26 cellular contexts compared by ENCODE assay signal in the genomic region with DNA sequence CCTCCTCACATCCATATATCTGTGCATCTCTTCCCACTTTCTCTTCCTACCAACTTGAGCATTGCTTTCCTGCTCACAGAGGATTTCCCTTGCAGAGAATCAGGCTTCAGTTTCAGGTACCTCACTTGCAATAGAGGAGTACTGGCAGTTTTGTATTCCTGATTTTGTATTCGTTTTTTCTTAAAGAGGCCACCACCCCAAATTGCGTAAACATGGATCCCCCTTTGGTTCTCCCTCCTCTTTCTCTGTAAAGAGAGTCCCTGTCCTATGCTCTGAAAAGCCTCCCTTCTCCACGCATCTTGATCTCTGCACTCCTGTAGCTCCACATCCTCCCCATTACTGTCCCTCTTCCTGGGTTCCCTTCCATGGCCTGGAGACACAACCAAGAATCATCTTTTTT. TPM values are rescaled to one million over a fixed set of nuclear protein-coding genes. Genes with fewer than 3 reads are reported as not detected.
A peak's percentile ranks its signal among the peaks of the same experiment; 100 is the strongest.
DNase-seq lines count a peak whose midpoint lies in the region; ATAC-seq and TF ChIP-seq lines count a peak whose summit lies in the region.
"Had no signal": no experiment of that assay in that cellular context is flagged by ENCODE, and none has a peak within 500 bp of the region (broad histone marks: within the 10 kb centered on the region; RNA-seq: fewer than 3 reads in every experiment).

No MANE protein-coding gene starts in this region.

- TF ChIP-seq RAD21 in IMR-90 (IDR thresholded peaks at IDR 0.05; ENCODE audit: low read length), result no peak

- H3K9me3 ChIP-seq in IMR-90 (ENCODE audit: control insufficient read depth, insufficient read depth, low read length) (no peaks in the 10 kb centered on the region; the same call in 1 of the 2 replicates), gastrocnemius medialis (no peaks in the 10 kb centered on the region)
- H3K9me3 ChIP-seq: BE2C, BLaER1 had no signal

- H3K4me1 ChIP-seq in IMR-90 (ENCODE audit: control insufficient read depth, insufficient read depth, low read length) (peaks cover 20% of the 10 kb centered on the region), gastrocnemius medialis (peaks cover 25 to 29% of the 10 kb centered on the region in 2 donors)
- H3K4me1 ChIP-seq: BE2C, BLaER1 had no signal

- H3K79me1 ChIP-seq in IMR-90 (ENCODE audit: low read depth in 1 of 2, low read length in 2 of 2), result no peaks in the 10 kb centered on the region

- no peak for TF ChIP-seq CTCF in IMR-90 (conservative IDR thresholded peaks at IDR 0.05; ENCODE audit: low read depth, low read length)
- no peak for TF ChIP-seq CTCF in gastrocnemius medialis (IDR thresholded peaks at IDR 0.05 in 4 of 5, conservative IDR thresholded peaks at IDR 0.05 in 1 of 5)
- no peak for TF ChIP-seq CTCF in omental fat pad (IDR thresholded peaks at IDR 0.05)

- H3K9me1 ChIP-seq in IMR-90 (ENCODE audit: insufficient read depth, low read length), result peaks cover 10% of the 10 kb centered on the region

- no peak overlapping the region for H2AFZ ChIP-seq in IMR-90 (replicated peaks; ENCODE audit: low read length, poor library complexity)

- no peaks in the 10 kb centered on the region for H4K20me1 ChIP-seq in IMR-90 (ENCODE audit: insufficient read depth, low read length)
- H4K20me1 ChIP-seq: BLaER1 had no signal

- H2AK9ac ChIP-seq in IMR-90 (replicated peaks; ENCODE audit: low read depth, low read length, poor library complexity), result no peak overlapping the region

- no peak overlapping the region for H4K8ac ChIP-seq in IMR-90 (ENCODE audit: low read depth in 2 of 2, low read length in 2 of 2)

- H2BK15ac ChIP-seq in IMR-90 (ENCODE audit: low read depth, low read length), result 0 out of 3 replicates have a peak overlapping the region, but pooled peaks have one; percentile 6

- POLR2A ChIA-PET in IMR-90 (lab: Charles Lee; ENCODE audit: unreplicated experiment), result no interaction called here

- H3K18ac ChIP-seq in IMR-90 (ENCODE audit: low read depth, low read length), result no peak overlapping the region; the same call in 1 of the 2 replicates

- H3K4ac ChIP-seq in IMR-90 (ENCODE audit: low read depth, low read length), result no peak overlapping the region

- BruUV-seq in IMR-90 (replicated peaks; lab: Mats Ljungman, UMichigan), result no TSS peak

- H3K4me2 ChIP-seq in IMR-90 (ENCODE audit: low read depth, low read length), result no peak overlapping the region
- H3K4me2 ChIP-seq: BLaER1 had no signal

- H4K5ac ChIP-seq in IMR-90 (ENCODE audit: low read depth, low read length), result no peak overlapping the region

- H2BK120ac ChIP-seq in IMR-90 (ENCODE audit: low read depth, low read length), result no peak overlapping the region; the same call in 1 of the 2 replicates

- dilution Hi-C loops in IMR-90 (cut with HindIII; ENCODE audit: low sequenced_read_pairs, unreplicated experiment), result no loop called here

- peaks cover 17% of the 10 kb centered on the region for H3K27me3 ChIP-seq in IMR-90 (ENCODE audit: control insufficient read depth, insufficient read depth, low read length)
- no peaks in the 10 kb centered on the region for H3K27me3 ChIP-seq in gastrocnemius medialis
- H3K27me3 ChIP-seq: BE2C, BLaER1 had no signal

- in situ Hi-C loops in IMR-90 (cut with MboI; ENCODE audit: low sequenced_read_pairs), result no loop called here
- in situ Hi-C loops in gastrocnemius medialis (cut with MboI; ENCODE audit: low sequenced_read_pairs in 4 of 4), result no loop called here

- H2BK20ac ChIP-seq in IMR-90 (ENCODE audit: low read depth, low read length), result 0 out of 2 replicates have a peak overlapping the region, but pooled peaks have one; percentile 1

- H3K23ac ChIP-seq in IMR-90 (ENCODE audit: low read depth, low read length), result no peak overlapping the region

- H2BK5ac ChIP-seq in IMR-90 (ENCODE audit: low read depth, low read length, poor library complexity, severe bottlenecking), result no peak overlapping the region

- no peak for ATAC-seq in IMR-90 (ENCODE audit: low read depth)
- no peak for ATAC-seq in gastrocnemius medialis
- ATAC-seq in omental fat pad (ENCODE audit: low FRiP score), result no peak
- no peak for ATAC-seq in GM19395 (IDR thresholded peaks at IDR 0.05; ENCODE audit: unreplicated experiment)
- ATAC-seq: GM12878 had no signal

- H3K56ac ChIP-seq in IMR-90 (ENCODE audit: extremely low read depth, insufficient read depth, low read length), result no peak overlapping the region

- CTCF ChIA-PET in IMR-90 (lab: Yijun Ruan, JAX), result no interaction called here

- TF ChIP-seq POLR2A in IMR-90 (IDR thresholded peaks at IDR 0.05; ENCODE audit: low read depth, low read length) (no peak), gastrocnemius medialis (IDR thresholded peaks at IDR 0.05) (no peak)

- no peaks in the 10 kb centered on the region for H3K36me3 ChIP-seq in IMR-90 (ENCODE audit: control insufficient read depth, insufficient read depth, low read length)
- H3K36me3 ChIP-seq in gastrocnemius medialis, result no peaks in the 10 kb centered on the region
- H3K36me3 ChIP-seq: BE2C, BLaER1 had no signal

- intact Hi-C loops in IMR-90 (cut with micrococcal nuclease), result no loop called here
- intact Hi-C loops in gastrocnemius medialis (cut with DNase I; ENCODE audit: low total_unique reads), result no loop called here

- H3K14ac ChIP-seq in IMR-90 (replicated peaks; ENCODE audit: low read depth, low read length), result no peak overlapping the region

- no CpG with 5 or more reads among the region's 3 CpGs for WGBS in IMR-90 (ENCODE audit: extremely low coverage in 2 of 2, insufficient read length in 1 of 2), 2 experiments

- H3K9ac ChIP-seq in IMR-90 (ENCODE audit: low read depth, low read length), result no peak overlapping the region
- H3K9ac ChIP-seq: BLaER1 had no signal

- H4K91ac ChIP-seq in IMR-90 (ENCODE audit: insufficient read depth, low read depth, low read length), result no peak overlapping the region

- DNase-seq in IMR-90 (no peak), gastrocnemius medialis (no peak), omental fat pad (ENCODE audit: low spot score) (no peak), NCI-H524 treated with DMSO at 0.1 percent for 48 hours (lab: John Stamatoyannopoulos, UW) (no peak)
- DNase-seq: 8988T; ACHN; BE2C; C1 segment of cervical spinal cord; CD4-positive, alpha-beta memory T cell; CD4-positive, CD25-positive, alpha-beta regulatory T cell; CD8-positive, alpha-beta memory T cell; COR-L47; DMS 273 treated with DMSO at 0.1 percent for 48 hours; DMS153; DMS53; DMS79; DND-41; EL; GDM1 had no signal

- H3K27ac ChIP-seq in IMR-90 (ENCODE audit: insufficient read depth, low read length) (no peak overlapping the region), gastrocnemius medialis (peak overlapping the region; percentile 12 to 73 (median 36))
- H3K27ac ChIP-seq: BLaER1 had no signal

- H3K4me3 ChIP-seq in IMR-90 (ENCODE audit: insufficient read depth, low read depth, low read length) (no peak overlapping the region), gastrocnemius medialis (no peak overlapping the region)
- H3K4me3 ChIP-seq: BLaER1, GM12878 had no signal

- peak overlapping the region; percentile 32; the same call in 1 of the 2 replicates for H2AK5ac ChIP-seq in IMR-90 (ENCODE audit: low read depth, low read length)

TF ChIP-seq in IMR-90, 13 proteins besides CTCF, POLR2A, EP300 and RAD21:
- TF ChIP-seq, protein P1, sequence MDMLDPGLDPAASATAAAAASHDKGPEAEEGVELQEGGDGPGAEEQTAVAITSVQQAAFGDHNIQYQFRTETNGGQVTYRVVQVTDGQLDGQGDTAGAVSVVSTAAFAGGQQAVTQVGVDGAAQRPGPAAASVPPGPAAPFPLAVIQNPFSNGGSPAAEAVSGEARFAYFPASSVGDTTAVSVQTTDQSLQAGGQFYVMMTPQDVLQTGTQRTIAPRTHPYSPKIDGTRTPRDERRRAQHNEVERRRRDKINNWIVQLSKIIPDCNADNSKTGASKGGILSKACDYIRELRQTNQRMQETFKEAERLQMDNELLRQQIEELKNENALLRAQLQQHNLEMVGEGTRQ (IDR thresholded peaks at IDR 0.05; ENCODE audit: low read depth, low read length), result no peak
- TF ChIP-seq MAZ (IDR thresholded peaks at IDR 0.05; ENCODE audit: borderline replicate concordance, low read depth, low read length) (no peak), RCOR1 (IDR thresholded peaks at IDR 0.05; ENCODE audit: insufficient replicate concordance, low read length) (no peak), CEBPB (IDR thresholded peaks at IDR 0.05; ENCODE audit: low read depth, low read length) (no peak), NFE2L2 (IDR thresholded peaks at IDR 0.05; ENCODE audit: low read depth, low read length) (no peak), CHD1 (IDR thresholded peaks at IDR 0.05; ENCODE audit: low read depth, low read length) (no peak)
TF ChIP-seq in IMR-90: peak in this region for 0.

RNA-seq across cellular contexts. Expression of a gene that starts 32.2 kb away (rescaled TPM):
- total RNA-seq in IMR-90 (2012; rRNA removed), result not detected in 2 replicates
- 0.15 and 0.59 TPM in 2 replicates for polyA plus RNA-seq in IMR-90 (2012; rRNA removed)
- 0.20 and 0.47 TPM in 2 replicates for polyA plus RNA-seq in IMR-90 (2012; cell fraction: cytosol; rRNA removed)
- 0.96 and 1.4 TPM in 2 replicates for polyA plus RNA-seq in IMR-90 (2012; cell fraction: nucleus; rRNA removed; ENCODE audit: low replicate concordance)
- not detected for total RNA-seq in gastrocnemius medialis
- total RNA-seq in omental fat pad, result under 1 TPM in 2 of 4 donors, not detected in 2; 0.44 to 0.79 TPM
- total RNA-seq: A673; CD8-positive, alpha-beta memory T cell; Daoy; G401; GM12878 had no signal
- polyA plus RNA-seq: CD14-positive monocyte; CD4-positive, alpha-beta memory T cell; CD8-positive, alpha-beta memory T cell had no signal

RNA-seq across cellular contexts. Expression of a gene that starts 44.1 kb away (rescaled TPM):
- total RNA-seq in IMR-90 (2012; rRNA removed) (33.5 and 39.2 TPM in 2 replicates), gastrocnemius medialis (100 to 1,000 TPM in 1 of 4 donors, 10 to 100 TPM in 3; 75.5 to 227 (median 83.2) TPM), omental fat pad (100 to 1,000 TPM; 224 to 387 (median 297) TPM)
- 72.8 and 79.3 TPM in 2 replicates for polyA plus RNA-seq in IMR-90 (2012; rRNA removed)
- 40.7 and 76.8 TPM in 2 replicates for polyA plus RNA-seq in IMR-90 (2012; cell fraction: cytosol; rRNA removed)
- polyA plus RNA-seq in IMR-90 (2012; cell fraction: nucleus; rRNA removed; ENCODE audit: low replicate concordance), result 20.7 and 30.4 TPM in 2 replicates
- total RNA-seq: A673; CD4-positive, CD25-positive, alpha-beta regulatory T cell had no signal
- polyA plus RNA-seq: CD4-positive, alpha-beta memory T cell; CD4-positive, CD25-positive, alpha-beta regulatory T cell; CD8-positive, alpha-beta memory T cell; GM12878 had no signal
